In the genomic region with DNA sequence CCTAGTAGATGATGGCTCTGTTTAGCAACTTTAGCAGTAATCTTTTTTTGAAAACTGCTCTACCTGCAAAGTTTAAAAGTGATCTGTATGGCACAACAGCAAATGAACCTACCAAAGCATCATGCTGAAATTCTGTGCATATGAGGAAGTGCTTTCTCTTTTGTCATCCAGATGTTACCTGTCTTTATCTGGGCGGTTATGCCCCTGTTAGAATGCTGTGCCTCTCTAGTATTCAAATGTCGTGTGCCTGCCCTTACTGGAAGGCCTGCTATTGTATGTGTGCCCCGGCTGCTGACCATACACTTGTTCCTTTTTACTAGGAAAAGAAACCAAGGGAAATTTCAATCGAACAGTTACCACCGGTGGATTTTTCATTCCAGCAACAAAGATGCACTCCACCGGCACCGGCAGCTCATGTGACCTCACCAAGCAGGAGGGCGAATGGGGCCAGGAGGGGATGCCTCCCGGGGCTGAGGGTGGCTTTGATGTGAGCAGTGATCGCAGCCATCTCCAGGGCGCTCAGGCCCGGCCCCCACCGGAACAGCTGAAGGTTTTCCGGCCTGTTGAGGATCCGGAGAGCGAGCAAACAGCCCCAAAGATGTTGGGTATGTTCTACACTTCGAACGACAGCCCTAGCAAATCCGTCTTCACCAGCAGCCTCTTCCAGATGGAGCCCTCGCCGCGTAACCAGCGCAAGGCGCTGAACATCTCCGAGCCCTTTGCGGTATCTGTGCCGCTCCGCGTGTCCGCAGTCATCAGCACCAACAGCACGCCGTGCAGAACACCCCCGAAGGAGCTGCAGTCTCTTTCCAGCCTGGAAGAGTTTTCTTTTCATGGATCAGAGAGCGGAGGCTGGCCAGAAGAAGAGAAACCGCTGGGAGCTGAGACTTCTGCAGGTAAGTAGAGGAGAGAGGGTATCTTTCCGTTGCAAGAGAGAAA, we compare ENCODE assay signal across 1 cellular context.
TF ChIP-seq lines count a peak whose summit lies in the region.

No MANE protein-coding gene starts in this region.

TF ChIP-seq in GM12878, 131 proteins besides CTCF, POLR2A, EP300 and RAD21 (continued from another document):
- TF ChIP-seq, protein P1, sequence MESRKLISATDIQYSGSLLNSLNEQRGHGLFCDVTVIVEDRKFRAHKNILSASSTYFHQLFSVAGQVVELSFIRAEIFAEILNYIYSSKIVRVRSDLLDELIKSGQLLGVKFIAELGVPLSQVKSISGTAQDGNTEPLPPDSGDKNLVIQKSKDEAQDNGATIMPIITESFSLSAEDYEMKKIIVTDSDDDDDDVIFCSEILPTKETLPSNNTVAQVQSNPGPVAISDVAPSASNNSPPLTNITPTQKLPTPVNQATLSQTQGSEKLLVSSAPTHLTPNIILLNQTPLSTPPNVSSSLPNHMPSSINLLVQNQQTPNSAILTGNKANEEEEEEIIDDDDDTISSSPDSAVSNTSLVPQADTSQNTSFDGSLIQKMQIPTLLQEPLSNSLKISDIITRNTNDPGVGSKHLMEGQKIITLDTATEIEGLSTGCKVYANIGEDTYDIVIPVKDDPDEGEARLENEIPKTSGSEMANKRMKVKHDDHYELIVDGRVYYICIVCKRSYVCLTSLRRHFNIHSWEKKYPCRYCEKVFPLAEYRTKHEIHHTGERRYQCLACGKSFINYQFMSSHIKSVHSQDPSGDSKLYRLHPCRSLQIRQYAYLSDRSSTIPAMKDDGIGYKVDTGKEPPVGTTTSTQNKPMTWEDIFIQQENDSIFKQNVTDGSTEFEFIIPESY (IDR thresholded peaks at IDR 0.05) = no peak
- no peak for TF ChIP-seq CBX3 (IDR thresholded peaks at IDR 0.05; ENCODE audit: borderline replicate concordance, low read depth)
- no peak for TF ChIP-seq FOXK2 (IDR thresholded peaks at IDR 0.05)
- TF ChIP-seq SREBF1 (IDR thresholded peaks at IDR 0.05; ENCODE audit: low read length) = no peak
- no peak for TF ChIP-seq MAX (IDR thresholded peaks at IDR 0.05; ENCODE audit: low read depth, low read length)
- TF ChIP-seq ELK1 (IDR thresholded peaks at IDR 0.05; ENCODE audit: low read depth, low read length) = no peak
